ENCODE assay signal across 1 cellular context in the genomic region with DNA sequence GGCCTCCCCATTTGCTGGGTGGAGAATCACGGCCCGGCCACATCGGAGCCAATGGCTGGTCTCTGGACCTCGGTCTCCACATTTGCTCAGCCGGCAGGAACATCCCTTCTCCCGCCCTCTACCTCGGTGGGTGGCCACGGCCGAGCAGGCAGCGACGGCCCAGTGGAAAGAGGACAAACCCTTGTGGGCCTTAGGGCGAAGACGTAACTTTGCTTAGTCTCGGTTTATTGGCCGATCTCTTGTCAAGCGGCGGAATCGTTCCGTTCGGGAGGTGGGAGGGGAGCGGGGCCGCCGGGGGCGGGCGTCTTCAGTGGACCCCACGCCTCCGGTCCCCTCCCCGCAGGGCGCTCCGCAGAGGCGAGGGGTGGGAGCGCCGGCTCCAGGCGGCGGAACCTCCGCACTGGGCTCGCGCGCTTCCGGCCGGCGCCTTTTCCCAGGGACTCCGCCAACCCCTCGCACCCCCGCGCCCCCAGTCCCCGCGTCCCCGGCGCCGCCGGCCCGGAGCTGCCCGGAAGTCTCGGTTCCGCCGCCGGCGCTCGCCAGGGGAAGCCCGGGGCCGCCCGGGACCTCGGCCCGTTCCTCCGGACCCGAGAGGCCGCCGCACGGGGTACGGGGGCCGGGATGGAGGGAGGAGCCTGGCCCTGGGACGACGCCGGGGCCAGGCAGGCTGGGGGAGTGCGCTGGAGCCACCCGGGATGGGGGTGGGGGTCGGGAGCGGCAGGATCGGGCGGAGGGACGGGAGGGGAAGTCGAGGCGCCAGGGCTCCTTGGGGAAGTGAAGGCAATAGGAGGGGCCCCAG.
TF ChIP-seq lines count a peak whose summit lies in the region.

Gene ZNF580, plus strand, starts transcription at position 426 of the 799 bp plus-strand sequence. CDS start 1,507 bp downstream, outside the sequence.

TF ChIP-seq in K562, 482 proteins besides CTCF, POLR2A, EP300 and RAD21 (continued from another document):
- TF ChIP-seq, protein P1, sequence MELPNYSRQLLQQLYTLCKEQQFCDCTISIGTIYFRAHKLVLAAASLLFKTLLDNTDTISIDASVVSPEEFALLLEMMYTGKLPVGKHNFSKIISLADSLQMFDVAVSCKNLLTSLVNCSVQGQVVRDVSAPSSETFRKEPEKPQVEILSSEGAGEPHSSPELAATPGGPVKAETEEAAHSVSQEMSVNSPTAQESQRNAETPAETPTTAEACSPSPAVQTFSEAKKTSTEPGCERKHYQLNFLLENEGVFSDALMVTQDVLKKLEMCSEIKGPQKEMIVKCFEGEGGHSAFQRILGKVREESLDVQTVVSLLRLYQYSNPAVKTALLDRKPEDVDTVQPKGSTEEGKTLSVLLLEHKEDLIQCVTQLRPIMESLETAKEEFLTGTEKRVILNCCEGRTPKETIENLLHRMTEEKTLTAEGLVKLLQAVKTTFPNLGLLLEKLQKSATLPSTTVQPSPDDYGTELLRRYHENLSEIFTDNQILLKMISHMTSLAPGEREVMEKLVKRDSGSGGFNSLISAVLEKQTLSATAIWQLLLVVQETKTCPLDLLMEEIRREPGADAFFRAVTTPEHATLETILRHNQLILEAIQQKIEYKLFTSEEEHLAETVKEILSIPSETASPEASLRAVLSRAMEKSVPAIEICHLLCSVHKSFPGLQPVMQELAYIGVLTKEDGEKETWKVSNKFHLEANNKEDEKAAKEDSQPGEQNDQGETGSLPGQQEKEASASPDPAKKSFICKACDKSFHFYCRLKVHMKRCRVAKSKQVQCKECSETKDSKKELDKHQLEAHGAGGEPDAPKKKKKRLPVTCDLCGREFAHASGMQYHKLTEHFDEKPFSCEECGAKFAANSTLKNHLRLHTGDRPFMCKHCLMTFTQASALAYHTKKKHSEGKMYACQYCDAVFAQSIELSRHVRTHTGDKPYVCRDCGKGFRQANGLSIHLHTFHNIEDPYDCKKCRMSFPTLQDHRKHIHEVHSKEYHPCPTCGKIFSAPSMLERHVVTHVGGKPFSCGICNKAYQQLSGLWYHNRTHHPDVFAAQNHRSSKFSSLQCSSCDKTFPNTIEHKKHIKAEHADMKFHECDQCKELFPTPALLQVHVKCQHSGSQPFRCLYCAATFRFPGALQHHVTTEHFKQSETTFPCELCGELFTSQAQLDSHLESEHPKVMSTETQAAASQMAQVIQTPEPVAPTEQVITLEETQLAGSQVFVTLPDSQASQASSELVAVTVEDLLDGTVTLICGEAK (IDR thresholded peaks at IDR 0.05): peak; percentile 79
- TF ChIP-seq, protein P1 (CRISPR knock-in tag; IDR thresholded peaks at IDR 0.05): no peak
- TF ChIP-seq POLR2G (IDR thresholded peaks at IDR 0.05; ENCODE audit: low read depth, low read length) (peak; percentile 76), OTX1 (CRISPR knock-in tag; IDR thresholded peaks at IDR 0.05) (peak; percentile 69; the same call in 1 of the 2 replicates)
